In genomic region chr1:222995230-222995580, GRCh38 we compare ENCODE assay signal across 1 cellular context.
TF ChIP-seq lines count a peak whose summit lies in the region.

No MANE protein-coding gene starts in this region.

TF ChIP-seq in GM23338, 12 proteins besides CTCF, POLR2A, EP300 and RAD21:
- TF ChIP-seq ZNF462 (CRISPR knock-in tag; IDR thresholded peaks at IDR 0.05) (no peak), POLR2AphosphoS5 (IDR thresholded peaks at IDR 0.05; ENCODE audit: low read depth) (no peak), ZNF331 (CRISPR knock-in tag; IDR thresholded peaks at IDR 0.05; ENCODE audit: low read depth) (no peak), REST (IDR thresholded peaks at IDR 0.05; ENCODE audit: unreplicated experiment) (no peak), EZH2phosphoT487 (IDR thresholded peaks at IDR 0.05; ENCODE audit: unreplicated experiment) (no peak), STAT1 (IDR thresholded peaks at IDR 0.05; ENCODE audit: unreplicated experiment) (no peak), ZNF114 (CRISPR knock-in tag; IDR thresholded peaks at IDR 0.05) (no peak), JUNB (IDR thresholded peaks at IDR 0.05; ENCODE audit: unreplicated experiment) (no peak), CREB1 (CRISPR knock-in tag; IDR thresholded peaks at IDR 0.05; ENCODE audit: low read depth) (no peak), NANOG (IDR thresholded peaks at IDR 0.05; ENCODE audit: borderline replicate concordance) (no peak), ETS1 (IDR thresholded peaks at IDR 0.05) (no peak), EZH2 (IDR thresholded peaks at IDR 0.05; ENCODE audit: low read depth, unreplicated experiment) (no peak)
